In genomic region chr1:52054496-52055065, GRCh38 we compare ENCODE assay signal across 8 cellular contexts. TPM values are rescaled to one million over a fixed set of nuclear protein-coding genes. Genes with fewer than 3 reads are reported as not detected.
A peak's percentile ranks its signal among the peaks of the same experiment; 100 is the strongest.
DNase-seq lines count a peak whose midpoint lies in the region; ATAC-seq and TF ChIP-seq lines count a peak whose summit lies in the region.

No MANE protein-coding gene starts in this region.

- 3 to 5% methylated on average over 13 of the region's 13 CpGs for WGBS in lower leg skin, 2 donors

- intact Hi-C loops in lower leg skin (cut with DNase I; ENCODE audit: low total_unique reads): no loop called here

- no peaks in the 10 kb centered on the region for H3K9me3 Mint-ChIP-seq in activated naive CD4-positive, alpha-beta T cell treated with anti-CD3 and anti-CD28 coated beads, Interleukin-2, amount 10 ng/mL, durations not matched to agents 7 days and 5 days
- H3K9me3 Mint-ChIP-seq in type B pancreatic cell: no peaks in the 10 kb centered on the region

- TF ChIP-seq CTCF in lower leg skin (IDR thresholded peaks at IDR 0.05) (no peak), type B pancreatic cell (conservative IDR thresholded peaks at IDR 0.05) (no peak)

- DNase-seq in activated naive CD4-positive, alpha-beta T cell treated with anti-CD3 and anti-CD28 coated beads, Interleukin-2, amount 10 ng/mL, durations not matched to agents 7 days and 5 days: no peak
- DNase-seq in activated naive CD4-positive, alpha-beta T cell treated with Interleukin-2 at 50 U/mL for 16 hours: no peak
- DNase-seq in lower leg skin (ENCODE audit: low spot score in 2 of 2): no peak
- no peak for DNase-seq in type B pancreatic cell (ENCODE audit: extremely low spot score, unreplicated experiment)
- DNase-seq in AG08396 (ENCODE audit: low spot score): no peak

- H3K36me3 Mint-ChIP-seq in activated naive CD4-positive, alpha-beta T cell treated with anti-CD3 and anti-CD28 coated beads, Interleukin-2, amount 10 ng/mL, durations not matched to agents 7 days and 5 days: peaks cover 31% of the 10 kb centered on the region
- H3K36me3 Mint-ChIP-seq in type B pancreatic cell: peaks cover 15% of the 10 kb centered on the region

- peak overlapping the region; percentile 93 for H3K4me3 Mint-ChIP-seq in activated naive CD4-positive, alpha-beta T cell treated with anti-CD3 and anti-CD28 coated beads, Interleukin-2, amount 10 ng/mL, durations not matched to agents 7 days and 5 days
- peak overlapping the region; percentile 99 for H3K4me3 Mint-ChIP-seq in type B pancreatic cell

- H3K27ac ChIP-seq in angular gyrus (ENCODE audit: low read depth, low read length): peak overlapping the region; percentile 95

- H3K27ac Mint-ChIP-seq in activated naive CD4-positive, alpha-beta T cell treated with anti-CD3 and anti-CD28 coated beads, Interleukin-2, amount 10 ng/mL, durations not matched to agents 7 days and 5 days: peak overlapping the region; percentile 97
- H3K27ac Mint-ChIP-seq in type B pancreatic cell: peak overlapping the region; percentile 96

- peaks cover 49% of the 10 kb centered on the region for H3K4me1 Mint-ChIP-seq in activated naive CD4-positive, alpha-beta T cell treated with anti-CD3 and anti-CD28 coated beads, Interleukin-2, amount 10 ng/mL, durations not matched to agents 7 days and 5 days
- peaks cover 32% of the 10 kb centered on the region for H3K4me1 Mint-ChIP-seq in type B pancreatic cell (ENCODE audit: unreplicated experiment)

- ATAC-seq in HG02885 (IDR thresholded peaks at IDR 0.05; ENCODE audit: poor library complexity, unreplicated experiment): no peak
- no peak for ATAC-seq in GM21367 (IDR thresholded peaks at IDR 0.05; ENCODE audit: unreplicated experiment)

- H3K4me3 ChIP-seq in lower leg skin (ENCODE audit: low read depth, poor library complexity, severe bottlenecking): peak overlapping the region; percentile 81

- TF ChIP-seq POLR2A in lower leg skin (IDR thresholded peaks at IDR 0.05): no peak

- CTCF ChIA-PET in activated naive CD4-positive, alpha-beta T cell treated with anti-CD3 and anti-CD28 coated beads, Interleukin-2, amount 10 ng/mL, durations not matched to agents 7 days and 5 days (lab: Charles Lee): no interaction called here

- H3K27me3 Mint-ChIP-seq in activated naive CD4-positive, alpha-beta T cell treated with anti-CD3 and anti-CD28 coated beads, Interleukin-2, amount 10 ng/mL, durations not matched to agents 7 days and 5 days: no peaks in the 10 kb centered on the region
- no peaks in the 10 kb centered on the region for H3K27me3 Mint-ChIP-seq in type B pancreatic cell

RNA-seq across cellular contexts. Expression of gene TXNDC12, which starts 0.4 kb away (rescaled TPM):
- total RNA-seq in lower leg skin (10 to 100 TPM; 22.5 to 37.0 (median 30.0) TPM), type B pancreatic cell (ENCODE audit: low replicate concordance) (48.3 and 61.3 TPM in 2 replicates)

RNA-seq across cellular contexts. Expression of gene BTF3L4, which starts 1.5 kb away (rescaled TPM):
- total RNA-seq in lower leg skin (10 to 100 TPM; 46.9 to 61.9 (median 49.0) TPM), type B pancreatic cell (ENCODE audit: low replicate concordance) (73.4 and 75.4 TPM in 2 replicates)

RNA-seq across cellular contexts. Expression of gene KTI12, which starts 21.0 kb away (rescaled TPM):
- 1 to 10 TPM; 6.8 to 8.7 (median 7.1) TPM for total RNA-seq in lower leg skin
- 9.6 and 9.9 TPM in 2 replicates for total RNA-seq in type B pancreatic cell (ENCODE audit: low replicate concordance)
